8 cellular contexts compared by ENCODE assay signal in genomic region chr12:105330283-105330937, GRCh38. TPM values are rescaled to one million over a fixed set of nuclear protein-coding genes. Genes with fewer than 3 reads are reported as not detected.
DNase-seq lines count a peak whose midpoint lies in the region; ATAC-seq and TF ChIP-seq lines count a peak whose summit lies in the region.

Gene C12orf75, plus strand, starts transcription at chr12:105330691. Its CDS starts 201 bp downstream, at chr12:105330892.

- no peaks in the 10 kb centered on the region for H3K27me3 ChIP-seq in right cardiac atrium (ENCODE audit: control insufficient read depth, insufficient read depth)

- peak; percentile 54 for TF ChIP-seq POLR2A in GM18505 (IDR thresholded peaks at IDR 0.05; ENCODE audit: borderline replicate concordance, extremely low read depth, insufficient read depth, insufficient read length)

- H3K27ac ChIP-seq in right cardiac atrium (ENCODE audit: low read length): no peak within 1 kb of the TSS

- peak; percentile 87 for ATAC-seq in GM18505 (IDR thresholded peaks at IDR 0.05; ENCODE audit: unreplicated experiment)
- peak; percentile 88 for ATAC-seq in HG02884 (IDR thresholded peaks at IDR 0.05; ENCODE audit: unreplicated experiment)
- peak; percentile 94 for ATAC-seq in right cardiac atrium

- peak; percentile 52 for DNase-seq in NCI-H1694 (lab: John Stamatoyannopoulos, UW)
- peak in 51 of 56 donors; percentile 5 to 76 (median 46) for DNase-seq in amygdala (lab: John Stamatoyannopoulos, UW)
- peak; percentile 74 to 88 (median 85) for DNase-seq in right cardiac atrium
- DNase-seq in renal cortical epithelial cell (ENCODE audit: low read depth): peak; percentile 59
- DNase-seq in cortex of kidney (lab: John Stamatoyannopoulos, UW): no peak

- under 1% methylated on average over 65 of the region's 66 CpGs for WGBS in right cardiac atrium

- intact Hi-C loops in T-helper 2 cell treated with Interferon-gamma antibody and Interleukin-4, amounts not matched to agents 100 ng/mL and 5 ng/mL, for 36 hours (cut with micrococcal nuclease): loop anchor here (1.0 to 5.0 kb wide), 7 partner anchors 51 to 1374 kb away; partner anchors contain the start of genes APPL2, CHST11, POLR3B and TCP11L2
- intact Hi-C loops in right cardiac atrium (cut with DNase I): no loop called here

- H3K9me3 ChIP-seq in right cardiac atrium (ENCODE audit: control insufficient read depth, low read length): no peaks in the 10 kb centered on the region

- peak within 1 kb of the TSS; percentile 96 for H3K4me3 ChIP-seq in right cardiac atrium (ENCODE audit: low read length)

- H3K4me1 ChIP-seq in right cardiac atrium (ENCODE audit: control insufficient read depth, insufficient read depth, low read length): peaks cover 3% of the 10 kb centered on the region

RNA-seq across cellular contexts. Expression of gene C12orf75, which starts in this region (rescaled TPM):
- total RNA-seq in T-helper 2 cell treated with Interferon-gamma antibody and Interleukin-4, amounts not matched to agents 100 ng/mL and 5 ng/mL, for 36 hours: 300 and 311 TPM in 2 replicates
- total RNA-seq in right cardiac atrium: 1 to 10 TPM; 1.5 to 1.8 (median 1.6) TPM
- polyA plus RNA-seq in right cardiac atrium: 2.1 TPM
- 468 and 490 TPM in 2 replicates for total RNA-seq in renal cortical epithelial cell

Comparison
In these comparisons a context has a peak if more than half of its experiments do, and no peak if none do; other contexts are left out.
1. RNA of gene C12orf75 (total RNA-seq): 468 to 490 TPM in renal cortical epithelial cell and 300 to 311 TPM in T-helper 2 cell treated with Interferon-gamma antibody and Interleukin-4, amounts not matched to agents 100 ng/mL and 5 ng/mL, for 36 hours; 1.5 to 1.8 TPM in right cardiac atrium; every median in the first group is over 100 times any median in the second.
2. Peak in every context shown above with its lines, with median percentiles within 50 percentile points of each other: ATAC-seq.